Comparison of ENCODE assay signal across 13 cellular contexts in genomic region chr20:19834783-19835182, GRCh38.
DNase-seq lines count a peak whose midpoint lies in the region; ATAC-seq and TF ChIP-seq lines count a peak whose summit lies in the region.
"Had no signal": no experiment of that assay in that cellular context is flagged by ENCODE, and none has a peak within 500 bp of the region (broad histone marks: within the 10 kb centered on the region; RNA-seq: fewer than 3 reads in every experiment).

No MANE protein-coding gene starts in this region.

- H3K9me3 ChIP-seq in Panc1 (ENCODE audit: control insufficient read depth, insufficient read depth, low read depth, low read length) (no peaks in the 10 kb centered on the region), hepatocyte (ENCODE audit: low read depth) (no peaks in the 10 kb centered on the region)
- H3K9me3 ChIP-seq: A549, BLaER1 had no signal

- ATAC-seq in Panc1 (no peak), HG02852 (IDR thresholded peaks at IDR 0.05; ENCODE audit: unreplicated experiment) (no peak), GM21423 (IDR thresholded peaks at IDR 0.05; ENCODE audit: unreplicated experiment) (no peak)
- ATAC-seq: A549, HepG2 had no signal

- H3K9me3 Mint-ChIP-seq in nephron progenitor cell: no peaks in the 10 kb centered on the region

- TF ChIP-seq CTCF in Panc1 (IDR thresholded peaks at IDR 0.05): no peak
- no peak for TF ChIP-seq CTCF in hepatocyte (IDR thresholded peaks at IDR 0.05; ENCODE audit: poor library complexity)
- no peak for TF ChIP-seq CTCF in nephron progenitor cell (IDR thresholded peaks at IDR 0.05)

- no peak overlapping the region for H3K4me3 Mint-ChIP-seq in nephron progenitor cell
- H3K4me3 Mint-ChIP-seq: CD4-positive, CD25-positive, alpha-beta regulatory T cell had no signal

- no peaks in the 10 kb centered on the region for H3K79me2 ChIP-seq in hepatocyte

- H3K4me3 ChIP-seq in Panc1 (ENCODE audit: low read depth in 2 of 2, low read length in 2 of 2): no peak overlapping the region
- H3K4me3 ChIP-seq in hepatocyte: no peak overlapping the region
- H3K4me3 ChIP-seq: A549, BLaER1, GM23248 had no signal

- CTCF ChIA-PET in Panc1 (lab: Charles Lee): no interaction called here

- BruUV-seq in Panc1 (replicated peaks; lab: Mats Ljungman, UMichigan): no TSS peak

- peaks cover 36% of the 10 kb centered on the region for H3K36me3 Mint-ChIP-seq in nephron progenitor cell (ENCODE audit: low read depth)
- H3K36me3 Mint-ChIP-seq: CD4-positive, CD25-positive, alpha-beta regulatory T cell had no signal

- H3K4me1 ChIP-seq in Panc1 (ENCODE audit: control insufficient read depth, insufficient read depth, low read length): peaks cover 14% of the 10 kb centered on the region
- H3K4me1 ChIP-seq in hepatocyte (ENCODE audit: insufficient read depth): peaks cover 20% of the 10 kb centered on the region

- in situ Hi-C loops in Panc1 (cut with HindIII; ENCODE audit: low pct_unique_long_range_greater_than_20kb, low sequenced_read_pairs): no loop called here

- H3K27me3 Mint-ChIP-seq in nephron progenitor cell (ENCODE audit: low read depth, poor library complexity): peaks cover 9% of the 10 kb centered on the region

- H3K27me3 ChIP-seq in Panc1 (ENCODE audit: control insufficient read depth, insufficient read depth, low read length) (no peaks in the 10 kb centered on the region), hepatocyte (no peaks in the 10 kb centered on the region)
- H3K27me3 ChIP-seq: BLaER1 had no signal

- no peaks in the 10 kb centered on the region for H3K36me3 ChIP-seq in Panc1 (ENCODE audit: control insufficient read depth, insufficient read depth, low read length)
- no peaks in the 10 kb centered on the region for H3K36me3 ChIP-seq in hepatocyte (replicated peaks; ENCODE audit: insufficient read depth, low read depth)
- H3K36me3 ChIP-seq: BLaER1 had no signal

- DNase-seq in Panc1 (ENCODE audit: low read depth, low spot score) (no peak), hepatocyte (ENCODE audit: low spot score) (no peak), nephron progenitor cell (no peak), medulla oblongata (ENCODE audit: extremely low spot score) (no peak), C1 segment of cervical spinal cord (lab: John Stamatoyannopoulos, UW) (no peak)
- DNase-seq: CD4-positive, CD25-positive, alpha-beta regulatory T cell; DMS53; GM23248 had no signal

- 100% methylated on average over 1 of the region's 1 CpG for WGBS in hepatocyte (ENCODE audit: low lambda C conversion rate, missing lambda C conversion rate)

- H3K27ac Mint-ChIP-seq in nephron progenitor cell: peak overlapping the region; percentile 52
- H3K27ac Mint-ChIP-seq: CD4-positive, CD25-positive, alpha-beta regulatory T cell had no signal

- H3K27ac ChIP-seq in Panc1 (ENCODE audit: low read length) (peak overlapping the region; percentile 48; the same call in 1 of the 2 replicates), hepatocyte (peak overlapping the region; percentile 10)
- H3K27ac ChIP-seq: BLaER1, GM23248 had no signal

- POLR2A ChIA-PET in Panc1 (lab: Charles Lee): no interaction called here

- intact Hi-C loops in Panc1 (cut with micrococcal nuclease; ENCODE audit: unreplicated experiment): no loop called here

- no peaks in the 10 kb centered on the region for H4K20me1 ChIP-seq in hepatocyte (ENCODE audit: insufficient read depth, poor library complexity, severe bottlenecking)
- H4K20me1 ChIP-seq: BLaER1 had no signal

- H3K9me2 ChIP-seq in hepatocyte (replicated peaks; ENCODE audit: insufficient read depth): no peaks in the 10 kb centered on the region

- peaks cover 17% of the 10 kb centered on the region for H3K4me1 Mint-ChIP-seq in nephron progenitor cell

- H3K4me2 ChIP-seq in hepatocyte: no peak overlapping the region
- H3K4me2 ChIP-seq: A549, BLaER1 had no signal

- H2AFZ ChIP-seq in hepatocyte: no peak overlapping the region
- H2AFZ ChIP-seq: GM23248 had no signal
